Comparison of ENCODE assay signal across 8 cellular contexts in genomic region chr19:5680083-5680436, GRCh38. TPM values are rescaled to one million over a fixed set of nuclear protein-coding genes. Genes with fewer than 3 reads are reported as not detected.
DNase-seq lines count a peak whose midpoint lies in the region; ATAC-seq and TF ChIP-seq lines count a peak whose summit lies in the region.

No MANE protein-coding gene starts in this region.

- H3K27me3 ChIP-seq in hepatocyte (no peaks in the 10 kb centered on the region), sigmoid colon (no peaks in the 10 kb centered on the region)

- H3K36me3 ChIP-seq in hepatocyte (replicated peaks; ENCODE audit: insufficient read depth, low read depth) (no peaks in the 10 kb centered on the region), sigmoid colon (peaks cover 0 to 10% (median 3%) of the 10 kb centered on the region in 4 donors)

- H4K20me1 ChIP-seq in hepatocyte (ENCODE audit: insufficient read depth, poor library complexity, severe bottlenecking), result no peaks in the 10 kb centered on the region

- H3K27ac Mint-ChIP-seq in activated CD4-positive, alpha-beta T cell treated with anti-CD3 and anti-CD28 coated beads, Interleukin-2, amount 10 ng/mL, durations not matched to agents 24 days and 14 days, result peak overlapping the region; percentile 97
- peak overlapping the region; percentile 88 to 100 for H3K27ac Mint-ChIP-seq in activated naive CD4-positive, alpha-beta T cell treated with anti-CD3 and anti-CD28 coated beads, Interleukin-2, amount 50 U/mL, for 72 hours

- intact Hi-C loops in activated CD4-positive, alpha-beta T cell treated with anti-CD3 and anti-CD28 coated beads, Interleukin-2, amount 10 ng/mL, durations not matched to agents 24 days and 14 days (cut with micrococcal nuclease), result loop anchor here (1.0 to 10.0 kb wide), 5 partner anchors 10 to 955 kb away; partner anchors contain the start of genes CATSPERD, DPP9, LONP1 and RPL36
- intact Hi-C loops in sigmoid colon (cut with DNase I), result loop anchor here (2.0 kb wide), 1 partner anchor 57 kb away; the partner anchor contains the start of genes SAFB and SAFB2

- no peaks in the 10 kb centered on the region for H3K9me2 ChIP-seq in hepatocyte (replicated peaks; ENCODE audit: insufficient read depth)

- H2AFZ ChIP-seq in hepatocyte, result peak overlapping the region; percentile 51

- under 1% methylated on average over 23 of the region's 23 CpGs for WGBS in hepatocyte (ENCODE audit: low lambda C conversion rate, missing lambda C conversion rate)
- WGBS in sigmoid colon, 2 donors, result 0% methylated on average over 23 of the region's 23 CpGs

- peak overlapping the region; percentile 91 for H3K4me2 ChIP-seq in hepatocyte

- no peak for DNase-seq in activated CD4-positive, alpha-beta T cell treated with anti-CD3 and anti-CD28 coated beads, Interleukin-2, amount 10 ng/mL, durations not matched to agents 24 days and 14 days
- DNase-seq in activated CD4-positive, alpha-beta T cell treated with anti-CD3 and anti-CD28 coated beads, Interleukin-2, amount 50 U/mL, for 4 hours, result no peak
- no peak for DNase-seq in activated naive CD4-positive, alpha-beta T cell treated with anti-CD3 and anti-CD28 coated beads, Interleukin-2, amount 50 U/mL, for 72 hours (ENCODE audit: low spot score in 2 of 2)
- peak; percentile 52 for DNase-seq in hepatocyte (ENCODE audit: low spot score)
- peak; percentile 79 for DNase-seq in sigmoid colon
- DNase-seq in NCI-H2171 (lab: John Stamatoyannopoulos, UW), result no peak

- H3K4me3 ChIP-seq in hepatocyte (peak overlapping the region; percentile 63), sigmoid colon (peak overlapping the region; percentile 79 to 97 (median 88))

- H3K27me3 Mint-ChIP-seq in activated CD4-positive, alpha-beta T cell treated with anti-CD3 and anti-CD28 coated beads, Interleukin-2, amount 10 ng/mL, durations not matched to agents 24 days and 14 days, result peaks cover 7% of the 10 kb centered on the region

- peaks cover 22% of the 10 kb centered on the region for H3K4me1 Mint-ChIP-seq in activated CD4-positive, alpha-beta T cell treated with anti-CD3 and anti-CD28 coated beads, Interleukin-2, amount 10 ng/mL, durations not matched to agents 24 days and 14 days

- TF ChIP-seq CTCF in hepatocyte (IDR thresholded peaks at IDR 0.05; ENCODE audit: poor library complexity), result no peak
- no peak for TF ChIP-seq CTCF in sigmoid colon (IDR thresholded peaks at IDR 0.05)

- TF ChIP-seq POLR2A in sigmoid colon (IDR thresholded peaks at IDR 0.05), result peak in 1 of 2 donors; percentile 33

- H3K4me3 Mint-ChIP-seq in activated CD4-positive, alpha-beta T cell treated with anti-CD3 and anti-CD28 coated beads, Interleukin-2, amount 10 ng/mL, durations not matched to agents 24 days and 14 days, result peak overlapping the region; percentile 99

- H3K36me3 Mint-ChIP-seq in activated CD4-positive, alpha-beta T cell treated with anti-CD3 and anti-CD28 coated beads, Interleukin-2, amount 10 ng/mL, durations not matched to agents 24 days and 14 days (ENCODE audit: low read depth), result peaks cover 6% of the 10 kb centered on the region
- peaks cover 14 to 18% of the 10 kb centered on the region in 2 donors for H3K36me3 Mint-ChIP-seq in activated naive CD4-positive, alpha-beta T cell treated with anti-CD3 and anti-CD28 coated beads, Interleukin-2, amount 50 U/mL, for 72 hours

- peak; percentile 0 to 1 for ATAC-seq in activated naive CD4-positive, alpha-beta T cell treated with anti-CD3 and anti-CD28 coated beads, Interleukin-2, amount 50 U/mL, for 72 hours
- no peak for ATAC-seq in GM18511 (IDR thresholded peaks at IDR 0.05; ENCODE audit: unreplicated experiment)
- no peak for ATAC-seq in HG03521 (IDR thresholded peaks at IDR 0.05; ENCODE audit: unreplicated experiment)

- peaks cover 13% of the 10 kb centered on the region for H3K79me2 ChIP-seq in hepatocyte

- H3K9me3 Mint-ChIP-seq in activated CD4-positive, alpha-beta T cell treated with anti-CD3 and anti-CD28 coated beads, Interleukin-2, amount 10 ng/mL, durations not matched to agents 24 days and 14 days, result no peaks in the 10 kb centered on the region
- H3K9me3 Mint-ChIP-seq in activated naive CD4-positive, alpha-beta T cell treated with anti-CD3 and anti-CD28 coated beads, Interleukin-2, amount 50 U/mL, for 72 hours, result no peaks in the 10 kb centered on the region

- no peak for TF ChIP-seq EP300 in sigmoid colon (IDR thresholded peaks at IDR 0.05)

- H3K4me1 ChIP-seq in hepatocyte (ENCODE audit: insufficient read depth), result no peaks in the 10 kb centered on the region
- peaks cover 0 to 18% (median 16%) of the 10 kb centered on the region in 4 donors for H3K4me1 ChIP-seq in sigmoid colon

- H3K9me3 ChIP-seq in hepatocyte (ENCODE audit: low read depth) (no peaks in the 10 kb centered on the region), sigmoid colon (no peaks in the 10 kb centered on the region)

- peak overlapping the region; percentile 77 for H3K27ac ChIP-seq in hepatocyte
- peak overlapping the region; percentile 89 to 98 (median 92) for H3K27ac ChIP-seq in sigmoid colon

RNA-seq across cellular contexts. Expression of gene MICOS13, which starts 0.3 kb away (rescaled TPM):
- total RNA-seq in activated CD4-positive, alpha-beta T cell treated with anti-CD3 and anti-CD28 coated beads, Interleukin-2, amount 10 ng/mL, durations not matched to agents 24 days and 14 days, result 56.2 and 63.4 TPM in 2 replicates
- total RNA-seq in activated naive CD4-positive, alpha-beta T cell treated with anti-CD3 and anti-CD28 coated beads, Interleukin-2, amount 50 U/mL, for 72 hours, result 10 to 100 TPM; 32.0 to 47.2 TPM
- total RNA-seq in hepatocyte (32.3 and 38.2 TPM in 2 replicates), sigmoid colon (10 to 100 TPM; 39.6 to 87.8 (median 61.7) TPM)
- polyA plus RNA-seq in hepatocyte (120 and 157 TPM in 2 replicates), sigmoid colon (100 to 1,000 TPM; 110 to 160 (median 120) TPM)

RNA-seq across cellular contexts. Expression of gene HSD11B1L, which starts 0.8 kb away (rescaled TPM):
- total RNA-seq in activated CD4-positive, alpha-beta T cell treated with anti-CD3 and anti-CD28 coated beads, Interleukin-2, amount 10 ng/mL, durations not matched to agents 24 days and 14 days, result 2.2 and 2.6 TPM in 2 replicates
- 1 to 10 TPM; 3.2 to 5.2 TPM for total RNA-seq in activated naive CD4-positive, alpha-beta T cell treated with anti-CD3 and anti-CD28 coated beads, Interleukin-2, amount 50 U/mL, for 72 hours
- 14.0 and 14.9 TPM in 2 replicates for total RNA-seq in hepatocyte
- 25.1 and 26.0 TPM in 2 replicates for polyA plus RNA-seq in hepatocyte
- total RNA-seq in sigmoid colon, result 10 to 100 TPM; 19.9 to 37.1 (median 23.3) TPM
- polyA plus RNA-seq in sigmoid colon, result 1 to 10 TPM; 4.2 to 8.4 (median 6.3) TPM

RNA-seq across cellular contexts. Expression of gene RPL36, which starts 10.0 kb away (rescaled TPM):
- total RNA-seq in activated CD4-positive, alpha-beta T cell treated with anti-CD3 and anti-CD28 coated beads, Interleukin-2, amount 10 ng/mL, durations not matched to agents 24 days and 14 days, result 1,117 and 1,132 TPM in 2 replicates
- 1,000 to 10,000 TPM; 1,044 to 1,174 TPM for total RNA-seq in activated naive CD4-positive, alpha-beta T cell treated with anti-CD3 and anti-CD28 coated beads, Interleukin-2, amount 50 U/mL, for 72 hours
- total RNA-seq in hepatocyte (637 and 1,059 TPM in 2 replicates), sigmoid colon (1,000 to 10,000 TPM in 2 of 4 donors, 100 to 1,000 TPM in 2; 593 to 1,408 (median 902) TPM)
- polyA plus RNA-seq in hepatocyte (917 and 990 TPM in 2 replicates), sigmoid colon (1,000 to 10,000 TPM; 1,490 to 2,228 (median 1,816) TPM)

RNA-seq across cellular contexts. Expression of gene LONP1, which starts 39.9 kb away (rescaled TPM):
- 220 and 240 TPM in 2 replicates for total RNA-seq in activated CD4-positive, alpha-beta T cell treated with anti-CD3 and anti-CD28 coated beads, Interleukin-2, amount 10 ng/mL, durations not matched to agents 24 days and 14 days
- 100 to 1,000 TPM; 178 to 359 TPM for total RNA-seq in activated naive CD4-positive, alpha-beta T cell treated with anti-CD3 and anti-CD28 coated beads, Interleukin-2, amount 50 U/mL, for 72 hours
- 61.6 and 63.0 TPM in 2 replicates for total RNA-seq in hepatocyte
- polyA plus RNA-seq in hepatocyte, result 79.1 and 79.2 TPM in 2 replicates
- total RNA-seq in sigmoid colon, result 10 to 100 TPM; 30.5 to 48.5 (median 36.6) TPM
- 10 to 100 TPM; 24.0 to 62.6 (median 29.1) TPM for polyA plus RNA-seq in sigmoid colon

RNA-seq across cellular contexts. Expression of gene CATSPERD, which starts 40.4 kb away (rescaled TPM):
- total RNA-seq in activated CD4-positive, alpha-beta T cell treated with anti-CD3 and anti-CD28 coated beads, Interleukin-2, amount 10 ng/mL, durations not matched to agents 24 days and 14 days, result not detected in 2 replicates
- not detected for total RNA-seq in activated naive CD4-positive, alpha-beta T cell treated with anti-CD3 and anti-CD28 coated beads, Interleukin-2, amount 50 U/mL, for 72 hours
- not detected in 2 replicates for total RNA-seq in hepatocyte
- polyA plus RNA-seq in hepatocyte, result not detected in 2 replicates
- not detected for total RNA-seq in sigmoid colon
- polyA plus RNA-seq in sigmoid colon, result not detected

Comparison
In these comparisons a context has a peak if more than half of its experiments do, and no peak if none do; other contexts are left out.
1. DNase-seq: peak in hepatocyte (single experiment) and sigmoid colon (single experiment); none in activated CD4-positive, alpha-beta T cell treated with anti-CD3 and anti-CD28 coated beads, Interleukin-2, amount 10 ng/mL, durations not matched to agents 24 days and 14 days (single experiment), activated CD4-positive, alpha-beta T cell treated with anti-CD3 and anti-CD28 coated beads, Interleukin-2, amount 50 U/mL, for 4 hours (0 of 2), activated naive CD4-positive, alpha-beta T cell treated with anti-CD3 and anti-CD28 coated beads, Interleukin-2, amount 50 U/mL, for 72 hours (0 of 2) and NCI-H2171 (single experiment).
2. ATAC-seq: peak in activated naive CD4-positive, alpha-beta T cell treated with anti-CD3 and anti-CD28 coated beads, Interleukin-2, amount 50 U/mL, for 72 hours (2 of 2); none in GM18511 (single experiment) and HG03521 (single experiment).